8 cellular contexts compared by ENCODE assay signal in the genomic region with DNA sequence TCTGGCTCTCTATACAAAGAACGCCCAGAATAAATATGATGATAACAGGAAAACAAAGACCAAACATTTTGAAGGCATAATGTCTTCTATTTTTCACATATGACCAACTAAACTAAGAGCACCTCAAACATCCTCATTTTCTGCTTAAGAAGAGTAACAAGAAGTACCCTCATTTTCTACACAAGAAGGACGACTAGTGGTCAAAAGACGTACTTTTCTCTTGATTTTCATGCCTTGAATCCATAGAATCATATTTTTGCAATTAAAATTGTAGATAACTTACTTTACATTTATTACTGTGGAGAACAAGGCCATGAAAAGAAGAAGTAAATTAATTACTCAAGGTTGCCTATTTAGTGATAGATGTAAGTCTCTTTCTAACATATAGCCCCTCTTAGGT.
A peak's percentile ranks its signal among the peaks of the same experiment; 100 is the strongest.
DNase-seq lines count a peak whose midpoint lies in the region; ATAC-seq and TF ChIP-seq lines count a peak whose summit lies in the region.

No MANE protein-coding gene starts in this region.

- H3K4me2 ChIP-seq in OCI-LY1 (ENCODE audit: low read length) (no peak overlapping the region), parathyroid adenoma (ENCODE audit: low read length) (no peak overlapping the region)

- H2AFZ ChIP-seq in OCI-LY1 (ENCODE audit: low read length) (no peak overlapping the region), parathyroid adenoma (no peak overlapping the region)

- no peak overlapping the region for H3K4me3 ChIP-seq in OCI-LY1 (ENCODE audit: low read depth, low read length, poor library complexity, severe bottlenecking)
- no peak overlapping the region for H3K4me3 ChIP-seq in epithelial cell of esophagus (ENCODE audit: low read length)
- H3K4me3 ChIP-seq in parathyroid adenoma (ENCODE audit: low read depth, low read length) = no peak overlapping the region

- peak; percentile 36 for TF ChIP-seq CTCF in GM10266 (IDR thresholded peaks at IDR 0.05; ENCODE audit: control insufficient read depth, insufficient read depth, low read depth, missing control alignments)
- TF ChIP-seq CTCF in OCI-LY1 (IDR thresholded peaks at IDR 0.05; ENCODE audit: low read length) = peak; percentile 55; the same call in 1 of the 2 replicates
- peak; percentile 45 for TF ChIP-seq CTCF in epithelial cell of esophagus (IDR thresholded peaks at IDR 0.05; ENCODE audit: insufficient read depth, low read depth, low read length, missing control alignments)
- peak; percentile 69 for TF ChIP-seq CTCF in parathyroid adenoma (IDR thresholded peaks at IDR 0.05)

- no peak overlapping the region for H3K27ac ChIP-seq in OCI-LY1 (ENCODE audit: low read depth, low read length, poor library complexity, severe bottlenecking)
- no peak overlapping the region for H3K27ac ChIP-seq in parathyroid adenoma

- H3F3A ChIP-seq in OCI-LY1 (ENCODE audit: insufficient read depth, low read length) = no peaks in the 10 kb centered on the region

- H3K27me3 ChIP-seq in OCI-LY1 (ENCODE audit: insufficient read depth, low read length) (no peaks in the 10 kb centered on the region), parathyroid adenoma (ENCODE audit: control insufficient read depth, insufficient read depth, low read length) (no peaks in the 10 kb centered on the region)

- H3K9me3 ChIP-seq in OCI-LY1 (ENCODE audit: low read length) (no peaks in the 10 kb centered on the region), parathyroid adenoma (ENCODE audit: control insufficient read depth, low read length) (no peaks in the 10 kb centered on the region)

- H3K79me2 ChIP-seq in OCI-LY1 (ENCODE audit: insufficient read depth, low read length) = no peaks in the 10 kb centered on the region
- H3K79me2 ChIP-seq in parathyroid adenoma = no peaks in the 10 kb centered on the region

- DNase-seq in GM10266 (ENCODE audit: extremely low spot score) (peak; percentile 10), HuH-7.5 (ENCODE audit: low spot score) (peak; percentile 12), epithelial cell of esophagus (ENCODE audit: low read depth) (peak; percentile 65), middle frontal gyrus (ENCODE audit: extremely low spot score, low spot score) (no peak), HK-2 (ENCODE audit: unreplicated experiment) (no peak)

- no peak for ATAC-seq in GM21515 (IDR thresholded peaks at IDR 0.05; ENCODE audit: unreplicated experiment)

- H3K36me3 ChIP-seq in OCI-LY1 (ENCODE audit: insufficient read depth, low read length) (no peaks in the 10 kb centered on the region), parathyroid adenoma (ENCODE audit: control insufficient read depth, insufficient read depth, low read length) (no peaks in the 10 kb centered on the region)

- H3K9me2 ChIP-seq in OCI-LY1 (ENCODE audit: low read depth, low read length) = no peaks in the 10 kb centered on the region

- H3K9ac ChIP-seq in OCI-LY1 (ENCODE audit: low read length) (no peak overlapping the region), parathyroid adenoma (no peak overlapping the region)

- H3K4me1 ChIP-seq in OCI-LY1 (ENCODE audit: insufficient read depth, low read length, severe bottlenecking) (no peaks in the 10 kb centered on the region), parathyroid adenoma (no peaks in the 10 kb centered on the region)

- no peaks in the 10 kb centered on the region for H4K20me1 ChIP-seq in OCI-LY1 (ENCODE audit: insufficient read depth, low read length)

Comparison
In these comparisons a context has a peak if more than half of its experiments do, and no peak if none do; other contexts are left out.
1. DNase-seq: peak in GM10266 (single experiment), HuH-7.5 (single experiment) and epithelial cell of esophagus (single experiment); none in middle frontal gyrus (single experiment) and HK-2 (single experiment).
2. Peak in every context shown above with its lines, with median percentiles within 50 percentile points of each other: CTCF ChIP-seq.